ENCODE assay signal across 32 cellular contexts in the genomic region with DNA sequence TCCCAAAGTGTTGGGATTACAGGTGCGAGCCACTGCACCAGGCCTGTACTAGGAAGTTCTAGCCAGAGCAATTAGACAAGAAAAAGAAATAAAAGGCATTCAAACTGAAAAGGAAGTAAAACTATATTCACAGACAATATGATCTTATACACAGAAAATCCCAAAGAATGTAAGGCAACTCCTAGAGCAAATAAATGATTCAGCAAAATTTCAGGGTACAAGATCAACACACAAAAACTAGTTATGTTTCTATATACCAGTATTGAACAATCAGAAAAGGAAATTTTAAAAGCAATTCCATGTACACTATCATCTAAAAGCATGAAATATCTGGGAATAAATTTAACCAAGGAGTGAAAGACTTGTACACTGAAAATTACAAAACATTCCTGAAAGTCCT.
"Had no signal": no experiment of that assay in that cellular context is flagged by ENCODE, and none has a peak within 500 bp of the region (broad histone marks: within the 10 kb centered on the region; RNA-seq: fewer than 3 reads in every experiment).

No MANE protein-coding gene starts in this region.

- DNase-seq: activated B cell treated with CpG ODN at 0.5 μM for 24 hours; activated CD4-positive, alpha-beta memory T cell treated with anti-CD3 and anti-CD28 coated beads for 36 hours; activated CD4-positive, alpha-beta T cell treated with anti-CD3 and anti-CD28 coated beads for 4 hours; activated CD4-positive, alpha-beta T cell treated with anti-CD3 and anti-CD28 coated beads, Interleukin-2, amount 10 ng/mL, durations not matched to agents 24 days and 14 days; activated CD4-positive, alpha-beta T cell treated with anti-CD3 and anti-CD28 coated beads, Interleukin-2, amount 50 U/mL, for 1 hour; activated CD4-positive, alpha-beta T cell treated with anti-CD3 and anti-CD28 coated beads, Interleukin-2, amount 50 U/mL, for 4 hours; activated CD4-positive, CD25-positive, alpha-beta regulatory T cell treated with anti-CD3 and anti-CD28 coated beads, Interleukin-2, amount 50 U/mL, for 72 hours; activated CD8-positive, alpha-beta memory T cell treated with anti-CD3 and anti-CD28 coated beads, Interleukin-2, amount 50 U/mL, for 4 hours; activated CD8-positive, alpha-beta T cell treated with anti-CD3 and anti-CD28 coated beads for 36 hours; activated effector memory CD4-positive, alpha-beta T cell treated with anti-CD3 and anti-CD28 coated beads, Interleukin-2, amount 50 U/mL, for 16 hours; activated gamma-delta T cell treated with Interleukin-2 at 50 U/mL for 16 hours; activated naive CD4-positive, alpha-beta T cell treated with anti-CD3 and anti-CD28 coated beads, Interleukin-2, amount 10 ng/mL, durations not matched to agents 7 days and 5 days; activated naive CD4-positive, alpha-beta T cell treated with Interleukin-2 at 50 U/mL for 16 hours; activated naive CD8-positive, alpha-beta T cell treated with anti-CD3 and anti-CD28 coated beads, Interleukin-2, amount 10 ng/mL, durations not matched to agents 7 days and 5 days; activated naive CD8-positive, alpha-beta T cell treated with anti-CD3 and anti-CD28 coated beads, Interleukin-2, amount 50 U/mL, for 24 hours; activated T-cell treated with anti-CD3 and anti-CD28 coated beads for 4 hours; activated T-cell treated with anti-CD3 and anti-CD28 coated beads, Interleukin-2, amount 50 U/mL, for 1 hour; activated T-cell treated with anti-CD3 and anti-CD28 coated beads, Interleukin-2, amount 50 U/mL, for 4 hours; activated T-cell treated with anti-CD3 and anti-CD28 coated beads, Interleukin-2, amount 50 U/mL, for 72 hours; amygdala; anterior cingulate cortex; caudate nucleus; cerebellar nuclear complex; T-cell; T-helper 17 cell; T-helper 9 cell had no signal

- H3K27ac ChIP-seq: ascending aorta, cardiac muscle cell, VCaP had no signal

- H3K4me1 ChIP-seq: ascending aorta had no signal

- H3K36me3 ChIP-seq: ascending aorta, cardiac muscle cell had no signal

- ATAC-seq: activated CD8-positive, alpha-beta T cell treated with anti-CD3 and anti-CD28 coated beads for 36 hours; activated naive CD8-positive, alpha-beta T cell treated with anti-CD3 and anti-CD28 coated beads, Interleukin-2, amount 50 U/mL, for 24 hours; activated T-cell treated with anti-CD3 and anti-CD28 coated beads, Interleukin-2, amount 50 U/mL, for 4 hours; activated T-cell treated with anti-CD3 and anti-CD28 coated beads, Interleukin-2, amount 50 U/mL, for 72 hours; activated T-helper 17 cell treated with anti-CD3 and anti-CD28 coated beads, Interleukin-2, amount 50 U/mL, for 72 hours; T-cell; T-helper 17 cell had no signal

- FAIRE-seq: bronchial epithelial cell, TTC549 had no signal

- H3K4me3 ChIP-seq: ascending aorta, cardiac muscle cell had no signal

- H3K27me3 ChIP-seq: ascending aorta, cardiac muscle cell had no signal
